ENCODE assay signal across 1 cellular context in the genomic region with DNA sequence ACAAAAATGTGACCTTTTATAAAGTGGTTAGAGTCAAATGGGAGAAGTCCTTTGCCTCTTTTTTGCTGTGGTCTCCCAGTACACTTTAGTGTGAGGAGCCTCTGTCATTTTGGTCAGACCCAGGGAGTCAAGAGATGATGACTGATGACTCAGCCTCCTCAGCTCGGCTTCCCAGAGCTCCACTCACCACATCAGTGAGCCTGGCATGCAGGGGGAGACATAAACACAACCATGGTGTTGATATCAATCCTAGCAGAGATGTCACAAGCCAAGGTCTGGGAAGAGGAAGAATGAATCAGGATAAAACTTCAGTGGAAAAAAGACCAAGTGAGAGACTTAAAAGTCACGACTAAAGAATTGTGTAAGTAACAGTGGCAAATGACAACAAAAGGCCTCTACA.
TF ChIP-seq lines count a peak whose summit lies in the region.

No MANE protein-coding gene starts in this region.

TF ChIP-seq in GM23338, 12 proteins besides CTCF, POLR2A, EP300 and RAD21 (continued from another document):
- TF ChIP-seq, protein P1, sequence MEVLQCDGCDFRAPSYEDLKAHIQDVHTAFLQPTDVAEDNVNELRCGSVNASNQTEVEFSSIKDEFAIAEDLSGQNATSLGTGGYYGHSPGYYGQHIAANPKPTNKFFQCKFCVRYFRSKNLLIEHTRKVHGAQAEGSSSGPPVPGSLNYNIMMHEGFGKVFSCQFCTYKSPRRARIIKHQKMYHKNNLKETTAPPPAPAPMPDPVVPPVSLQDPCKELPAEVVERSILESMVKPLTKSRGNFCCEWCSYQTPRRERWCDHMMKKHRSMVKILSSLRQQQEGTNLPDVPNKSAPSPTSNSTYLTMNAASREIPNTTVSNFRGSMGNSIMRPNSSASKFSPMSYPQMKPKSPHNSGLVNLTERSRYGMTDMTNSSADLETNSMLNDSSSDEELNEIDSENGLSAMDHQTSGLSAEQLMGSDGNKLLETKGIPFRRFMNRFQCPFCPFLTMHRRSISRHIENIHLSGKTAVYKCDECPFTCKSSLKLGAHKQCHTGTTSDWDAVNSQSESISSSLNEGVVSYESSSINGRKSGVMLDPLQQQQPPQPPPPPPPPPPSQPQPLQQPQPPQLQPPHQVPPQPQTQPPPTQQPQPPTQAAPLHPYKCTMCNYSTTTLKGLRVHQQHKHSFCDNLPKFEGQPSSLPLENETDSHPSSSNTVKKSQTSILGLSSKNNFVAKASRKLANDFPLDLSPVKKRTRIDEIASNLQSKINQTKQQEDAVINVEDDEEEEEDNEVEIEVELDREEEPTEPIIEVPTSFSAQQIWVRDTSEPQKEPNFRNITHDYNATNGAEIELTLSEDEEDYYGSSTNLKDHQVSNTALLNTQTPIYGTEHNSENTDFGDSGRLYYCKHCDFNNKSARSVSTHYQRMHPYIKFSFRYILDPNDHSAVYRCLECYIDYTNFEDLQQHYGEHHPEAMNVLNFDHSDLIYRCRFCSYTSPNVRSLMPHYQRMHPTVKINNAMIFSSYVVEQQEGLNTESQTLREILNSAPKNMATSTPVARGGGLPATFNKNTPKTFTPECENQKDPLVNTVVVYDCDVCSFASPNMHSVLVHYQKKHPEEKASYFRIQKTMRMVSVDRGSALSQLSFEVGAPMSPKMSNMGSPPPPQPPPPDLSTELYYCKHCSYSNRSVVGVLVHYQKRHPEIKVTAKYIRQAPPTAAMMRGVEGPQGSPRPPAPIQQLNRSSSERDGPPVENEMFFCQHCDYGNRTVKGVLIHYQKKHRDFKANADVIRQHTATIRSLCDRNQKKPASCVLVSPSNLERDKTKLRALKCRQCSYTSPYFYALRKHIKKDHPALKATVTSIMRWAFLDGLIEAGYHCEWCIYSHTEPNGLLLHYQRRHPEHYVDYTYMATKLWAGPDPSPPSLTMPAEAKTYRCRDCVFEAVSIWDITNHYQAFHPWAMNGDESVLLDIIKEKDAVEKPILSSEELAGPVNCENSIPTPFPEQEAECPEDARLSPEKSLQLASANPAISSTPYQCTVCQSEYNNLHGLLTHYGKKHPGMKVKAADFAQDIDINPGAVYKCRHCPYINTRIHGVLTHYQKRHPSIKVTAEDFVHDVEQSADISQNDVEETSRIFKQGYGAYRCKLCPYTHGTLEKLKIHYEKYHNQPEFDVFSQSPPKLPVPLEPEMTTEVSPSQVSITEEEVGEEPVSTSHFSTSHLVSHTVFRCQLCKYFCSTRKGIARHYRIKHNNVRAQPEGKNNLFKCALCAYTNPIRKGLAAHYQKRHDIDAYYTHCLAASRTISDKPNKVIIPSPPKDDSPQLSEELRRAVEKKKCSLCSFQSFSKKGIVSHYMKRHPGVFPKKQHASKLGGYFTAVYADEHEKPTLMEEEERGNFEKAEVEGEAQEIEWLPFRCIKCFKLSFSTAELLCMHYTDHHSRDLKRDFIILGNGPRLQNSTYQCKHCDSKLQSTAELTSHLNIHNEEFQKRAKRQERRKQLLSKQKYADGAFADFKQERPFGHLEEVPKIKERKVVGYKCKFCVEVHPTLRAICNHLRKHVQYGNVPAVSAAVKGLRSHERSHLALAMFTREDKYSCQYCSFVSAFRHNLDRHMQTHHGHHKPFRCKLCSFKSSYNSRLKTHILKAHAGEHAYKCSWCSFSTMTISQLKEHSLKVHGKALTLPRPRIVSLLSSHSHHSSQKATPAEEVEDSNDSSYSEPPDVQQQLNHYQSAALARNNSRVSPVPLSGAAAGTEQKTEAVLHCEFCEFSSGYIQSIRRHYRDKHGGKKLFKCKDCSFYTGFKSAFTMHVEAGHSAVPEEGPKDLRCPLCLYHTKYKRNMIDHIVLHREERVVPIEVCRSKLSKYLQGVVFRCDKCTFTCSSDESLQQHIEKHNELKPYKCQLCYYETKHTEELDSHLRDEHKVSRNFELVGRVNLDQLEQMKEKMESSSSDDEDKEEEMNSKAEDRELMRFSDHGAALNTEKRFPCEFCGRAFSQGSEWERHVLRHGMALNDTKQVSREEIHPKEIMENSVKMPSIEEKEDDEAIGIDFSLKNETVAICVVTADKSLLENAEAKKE (CRISPR knock-in tag; IDR thresholded peaks at IDR 0.05): no peak
- TF ChIP-seq CREB1 (CRISPR knock-in tag; IDR thresholded peaks at IDR 0.05; ENCODE audit: low read depth): no peak
- no peak for TF ChIP-seq POLR2AphosphoS5 (IDR thresholded peaks at IDR 0.05; ENCODE audit: low read depth)
- TF ChIP-seq, protein P2, sequence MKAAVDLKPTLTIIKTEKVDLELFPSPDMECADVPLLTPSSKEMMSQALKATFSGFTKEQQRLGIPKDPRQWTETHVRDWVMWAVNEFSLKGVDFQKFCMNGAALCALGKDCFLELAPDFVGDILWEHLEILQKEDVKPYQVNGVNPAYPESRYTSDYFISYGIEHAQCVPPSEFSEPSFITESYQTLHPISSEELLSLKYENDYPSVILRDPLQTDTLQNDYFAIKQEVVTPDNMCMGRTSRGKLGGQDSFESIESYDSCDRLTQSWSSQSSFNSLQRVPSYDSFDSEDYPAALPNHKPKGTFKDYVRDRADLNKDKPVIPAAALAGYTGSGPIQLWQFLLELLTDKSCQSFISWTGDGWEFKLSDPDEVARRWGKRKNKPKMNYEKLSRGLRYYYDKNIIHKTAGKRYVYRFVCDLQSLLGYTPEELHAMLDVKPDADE (IDR thresholded peaks at IDR 0.05): no peak
- TF ChIP-seq, protein P3, sequence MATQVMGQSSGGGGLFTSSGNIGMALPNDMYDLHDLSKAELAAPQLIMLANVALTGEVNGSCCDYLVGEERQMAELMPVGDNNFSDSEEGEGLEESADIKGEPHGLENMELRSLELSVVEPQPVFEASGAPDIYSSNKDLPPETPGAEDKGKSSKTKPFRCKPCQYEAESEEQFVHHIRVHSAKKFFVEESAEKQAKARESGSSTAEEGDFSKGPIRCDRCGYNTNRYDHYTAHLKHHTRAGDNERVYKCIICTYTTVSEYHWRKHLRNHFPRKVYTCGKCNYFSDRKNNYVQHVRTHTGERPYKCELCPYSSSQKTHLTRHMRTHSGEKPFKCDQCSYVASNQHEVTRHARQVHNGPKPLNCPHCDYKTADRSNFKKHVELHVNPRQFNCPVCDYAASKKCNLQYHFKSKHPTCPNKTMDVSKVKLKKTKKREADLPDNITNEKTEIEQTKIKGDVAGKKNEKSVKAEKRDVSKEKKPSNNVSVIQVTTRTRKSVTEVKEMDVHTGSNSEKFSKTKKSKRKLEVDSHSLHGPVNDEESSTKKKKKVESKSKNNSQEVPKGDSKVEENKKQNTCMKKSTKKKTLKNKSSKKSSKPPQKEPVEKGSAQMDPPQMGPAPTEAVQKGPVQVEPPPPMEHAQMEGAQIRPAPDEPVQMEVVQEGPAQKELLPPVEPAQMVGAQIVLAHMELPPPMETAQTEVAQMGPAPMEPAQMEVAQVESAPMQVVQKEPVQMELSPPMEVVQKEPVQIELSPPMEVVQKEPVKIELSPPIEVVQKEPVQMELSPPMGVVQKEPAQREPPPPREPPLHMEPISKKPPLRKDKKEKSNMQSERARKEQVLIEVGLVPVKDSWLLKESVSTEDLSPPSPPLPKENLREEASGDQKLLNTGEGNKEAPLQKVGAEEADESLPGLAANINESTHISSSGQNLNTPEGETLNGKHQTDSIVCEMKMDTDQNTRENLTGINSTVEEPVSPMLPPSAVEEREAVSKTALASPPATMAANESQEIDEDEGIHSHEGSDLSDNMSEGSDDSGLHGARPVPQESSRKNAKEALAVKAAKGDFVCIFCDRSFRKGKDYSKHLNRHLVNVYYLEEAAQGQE (IDR thresholded peaks at IDR 0.05; ENCODE audit: unreplicated experiment): no peak
- TF ChIP-seq ZNF114 (CRISPR knock-in tag; IDR thresholded peaks at IDR 0.05): no peak
- TF ChIP-seq EZH2phosphoT487 (IDR thresholded peaks at IDR 0.05; ENCODE audit: unreplicated experiment): no peak
- TF ChIP-seq EZH2 (IDR thresholded peaks at IDR 0.05; ENCODE audit: low read depth, unreplicated experiment): no peak
- no peak for TF ChIP-seq JUNB (IDR thresholded peaks at IDR 0.05; ENCODE audit: unreplicated experiment)
